In genomic region chr11:64891215-64891848, GRCh38 we compare ENCODE assay signal across 1 cellular context.
TF ChIP-seq lines count a peak whose summit lies in the region.

No MANE protein-coding gene starts in this region.

TF ChIP-seq in HepG2, 621 proteins besides CTCF, POLR2A, EP300 and RAD21 (continued from another document and continues in another):
- TF ChIP-seq HIVEP1 (CRISPR knock-in tag; IDR thresholded peaks at IDR 0.05): no peak; the same call in 1 of the 2 replicates
- TF ChIP-seq MTA1 (CRISPR knock-in tag; IDR thresholded peaks at IDR 0.05; ENCODE audit: borderline replicate concordance): peak; percentile 30; the same call in 1 of the 2 replicates
- no peak for TF ChIP-seq ZNF749 (CRISPR knock-in tag; IDR thresholded peaks at IDR 0.05; ENCODE audit: borderline replicate concordance)
- TF ChIP-seq ATF2 (CRISPR knock-in tag; IDR thresholded peaks at IDR 0.05): no peak
- 0 out of 2 replicates have a peak, but pooled peaks have one; percentile 12 for TF ChIP-seq HDAC1 (CRISPR knock-in tag; IDR thresholded peaks at IDR 0.05)
- TF ChIP-seq ZNF382 (CRISPR knock-in tag; IDR thresholded peaks at IDR 0.05; ENCODE audit: borderline replicate concordance): no peak
- no peak for TF ChIP-seq ZNF562 (CRISPR knock-in tag; IDR thresholded peaks at IDR 0.05; ENCODE audit: borderline replicate concordance)
- no peak for TF ChIP-seq ATF3 (CRISPR knock-in tag; IDR thresholded peaks at IDR 0.05)
- no peak for TF ChIP-seq ZNF775 (CRISPR knock-in tag; IDR thresholded peaks at IDR 0.05; ENCODE audit: borderline replicate concordance)
- TF ChIP-seq KDM5B (CRISPR knock-in tag; IDR thresholded peaks at IDR 0.05; ENCODE audit: borderline replicate concordance): no peak
- TF ChIP-seq MYPOP (CRISPR knock-in tag; IDR thresholded peaks at IDR 0.05): no peak
- TF ChIP-seq ZEB1 (IDR thresholded peaks at IDR 0.05; ENCODE audit: insufficient replicate concordance, low read depth): peak; percentile 57
- TF ChIP-seq FOXO1 (CRISPR knock-in tag; IDR thresholded peaks at IDR 0.05): no peak
- no peak for TF ChIP-seq FOXP4 (CRISPR knock-in tag; IDR thresholded peaks at IDR 0.05)
- TF ChIP-seq ZNF501 (CRISPR knock-in tag; IDR thresholded peaks at IDR 0.05): no peak
- 0 out of 2 replicates have a peak, but pooled peaks have one; percentile 14 for TF ChIP-seq GABPB1 (CRISPR knock-in tag; IDR thresholded peaks at IDR 0.05)
- no peak for TF ChIP-seq SRSF9 (IDR thresholded peaks at IDR 0.05; ENCODE audit: borderline replicate concordance, insufficient read depth, low read depth, low read length, poor library complexity, severe bottlenecking)
- TF ChIP-seq PBX2 (CRISPR knock-in tag; IDR thresholded peaks at IDR 0.05): no peak
- no peak for TF ChIP-seq PAX8 (CRISPR knock-in tag; IDR thresholded peaks at IDR 0.05; ENCODE audit: borderline replicate concordance)
- TF ChIP-seq ZXDC (CRISPR knock-in tag; IDR thresholded peaks at IDR 0.05): no peak
- TF ChIP-seq ISL2 (CRISPR knock-in tag; IDR thresholded peaks at IDR 0.05): peak; percentile 13; the same call in 1 of the 2 replicates
- TF ChIP-seq ELK4 (CRISPR knock-in tag; IDR thresholded peaks at IDR 0.05; ENCODE audit: borderline replicate concordance): no peak
- TF ChIP-seq CENPT (CRISPR knock-in tag; IDR thresholded peaks at IDR 0.05; ENCODE audit: low read depth): 0 out of 2 replicates have a peak, but pooled peaks have one; percentile 30
- TF ChIP-seq KLF16 (CRISPR knock-in tag; IDR thresholded peaks at IDR 0.05): no peak
- no peak for TF ChIP-seq TCF7L2 (IDR thresholded peaks at IDR 0.05; ENCODE audit: low read depth, low read length)
- no peak for TF ChIP-seq MIXL1 (CRISPR knock-in tag; IDR thresholded peaks at IDR 0.05)
- no peak for TF ChIP-seq ESRRA (CRISPR knock-in tag; IDR thresholded peaks at IDR 0.05; ENCODE audit: low read depth)
- TF ChIP-seq KMT2A (CRISPR knock-in tag; IDR thresholded peaks at IDR 0.05): no peak
- TF ChIP-seq NFIC (IDR thresholded peaks at IDR 0.05; ENCODE audit: low read length): no peak
- TF ChIP-seq POLR2G (IDR thresholded peaks at IDR 0.05; ENCODE audit: low read depth, low read length): no peak
- no peak for TF ChIP-seq ZBTB42 (CRISPR knock-in tag; IDR thresholded peaks at IDR 0.05)
- TF ChIP-seq ZGPAT (CRISPR knock-in tag; IDR thresholded peaks at IDR 0.05): no peak
- no peak for TF ChIP-seq ZNF207 (IDR thresholded peaks at IDR 0.05; ENCODE audit: borderline replicate concordance)
- TF ChIP-seq MXD1 (CRISPR knock-in tag; IDR thresholded peaks at IDR 0.05): peak; percentile 28; the same call in 1 of the 2 replicates
- TF ChIP-seq ZMAT3 (CRISPR knock-in tag; conservative IDR thresholded peaks at IDR 0.05): no peak
- no peak for TF ChIP-seq ZNF260 (CRISPR knock-in tag; IDR thresholded peaks at IDR 0.05; ENCODE audit: borderline replicate concordance, low read depth)
- no peak for TF ChIP-seq ZNF232 (CRISPR knock-in tag; IDR thresholded peaks at IDR 0.05; ENCODE audit: borderline replicate concordance)
- TF ChIP-seq CBX1 (IDR thresholded peaks at IDR 0.05; ENCODE audit: low read depth): no peak
- no peak for TF ChIP-seq CBX2 (IDR thresholded peaks at IDR 0.05; ENCODE audit: low read depth, low read length)
- no peak for TF ChIP-seq CBX2 (CRISPR knock-in tag; IDR thresholded peaks at IDR 0.05; ENCODE audit: low read depth)
- 0 out of 2 replicates have a peak, but pooled peaks have one; percentile 20 for TF ChIP-seq ARID5B (CRISPR knock-in tag; IDR thresholded peaks at IDR 0.05)
- TF ChIP-seq CEBPG (CRISPR knock-in tag; IDR thresholded peaks at IDR 0.05): no peak
- TF ChIP-seq PRDM4 (CRISPR knock-in tag; IDR thresholded peaks at IDR 0.05; ENCODE audit: borderline replicate concordance): no peak
- no peak for TF ChIP-seq ZNF577 (CRISPR knock-in tag; IDR thresholded peaks at IDR 0.05; ENCODE audit: borderline replicate concordance, low read depth)
- peak; percentile 38; the same call in 1 of the 2 replicates for TF ChIP-seq ZFX (CRISPR knock-in tag; IDR thresholded peaks at IDR 0.05; ENCODE audit: low read depth)
- TF ChIP-seq ZNF530 (CRISPR knock-in tag; IDR thresholded peaks at IDR 0.05; ENCODE audit: low read depth): no peak
